ENCODE assay signal across 25 cellular contexts in genomic region chr10:107440741-107441140, GRCh38.
DNase-seq lines count a peak whose midpoint lies in the region; ATAC-seq, FAIRE-seq and TF ChIP-seq lines count a peak whose summit lies in the region.
"Had no signal": no experiment of that assay in that cellular context is flagged by ENCODE, and none has a peak within 500 bp of the region (broad histone marks: within the 10 kb centered on the region; RNA-seq: fewer than 3 reads in every experiment).

No MANE protein-coding gene starts in this region.

- H2BK15ac ChIP-seq in neuronal stem cell (ENCODE audit: low read length) = no peak overlapping the region

- no peaks in the 10 kb centered on the region for H3K79me1 ChIP-seq in neuronal stem cell (ENCODE audit: low read depth, low read length)

- H3K4me1 Mint-ChIP-seq in memory B cell = peaks cover 11% of the 10 kb centered on the region
- H3K4me1 Mint-ChIP-seq in HFFc6 (ENCODE audit: low read depth) = no peaks in the 10 kb centered on the region
- H3K4me1 Mint-ChIP-seq: CD14-positive monocyte; CD4-positive, alpha-beta memory T cell; CD8-positive, alpha-beta memory T cell had no signal

- H2AK5ac ChIP-seq in neuronal stem cell (ENCODE audit: low read depth, low read length) = no peak overlapping the region

- H4K91ac ChIP-seq in neuronal stem cell (ENCODE audit: low read depth, low read length, poor library complexity) = no peak overlapping the region

- no peaks in the 10 kb centered on the region for H3K27me3 ChIP-seq in neuronal stem cell (ENCODE audit: control insufficient read depth in 3 of 3, insufficient read depth in 3 of 3, low read depth in 1 of 3, low read length in 3 of 3)
- H3K27me3 ChIP-seq: BE2C, BLaER1 had no signal

- H3K4me2 ChIP-seq in neuronal stem cell (ENCODE audit: insufficient read depth, low read length, poor library complexity, severe bottlenecking) = no peak overlapping the region
- H3K4me2 ChIP-seq: BLaER1 had no signal

- no peak for DNase-seq in GM12892 (ENCODE audit: insufficient read length)
- DNase-seq in SK-MEL-5 (ENCODE audit: low read depth, low spot score) = peak; percentile 67
- no peak for DNase-seq in memory B cell (ENCODE audit: low spot score in 2 of 2)
- no peak for DNase-seq in neuronal stem cell (ENCODE audit: low spot score)
- no peak for DNase-seq in NOMO-1 (lab: John Stamatoyannopoulos, UW; ENCODE audit: unreplicated experiment in 2 of 2)
- DNase-seq in HFFc6 = no peak
- DNase-seq: 8988T; ACHN; BE2C; C1 segment of cervical spinal cord; CD4-positive, alpha-beta memory T cell; CD4-positive, CD25-positive, alpha-beta regulatory T cell; CD8-positive, alpha-beta memory T cell; COR-L47; DMS 273 treated with DMSO at 0.1 percent for 48 hours; DMS153; DMS53; DMS79; DND-41; EL; GDM1 had no signal

- no peak overlapping the region for H3K9ac ChIP-seq in neuronal stem cell (ENCODE audit: low read depth, low read length, poor library complexity)
- H3K9ac ChIP-seq: BLaER1 had no signal

- H3K4me1 ChIP-seq in neuronal stem cell (ENCODE audit: control insufficient read depth in 2 of 2, insufficient read depth in 1 of 2, low read depth in 1 of 2, low read length in 2 of 2) = no peaks in the 10 kb centered on the region
- H3K4me1 ChIP-seq: BE2C, BLaER1 had no signal

- H2AFZ ChIP-seq in neuronal stem cell (ENCODE audit: low read length) = no peak overlapping the region

- peak overlapping the region; percentile 15 for H3K4me3 Mint-ChIP-seq in memory B cell
- H3K4me3 Mint-ChIP-seq in HFFc6 = no peak overlapping the region
- H3K4me3 Mint-ChIP-seq: CD14-positive monocyte; CD4-positive, alpha-beta memory T cell; CD4-positive, CD25-positive, alpha-beta regulatory T cell; CD8-positive, alpha-beta memory T cell had no signal

- no peak overlapping the region for H2BK12ac ChIP-seq in neuronal stem cell (ENCODE audit: low read length)

- no peak overlapping the region for H3K27ac ChIP-seq in neuronal stem cell (replicated peaks; ENCODE audit: low read length)
- H3K27ac ChIP-seq: BLaER1 had no signal

- no CpG with 5 or more reads among the region's 5 CpGs for WGBS in neuronal stem cell (ENCODE audit: extremely low coverage in 2 of 2, insufficient read length in 2 of 2, insufficient replicate concordance in 1 of 2), 2 donors

- no peak overlapping the region for H3K4me3 ChIP-seq in neuronal stem cell (ENCODE audit: low read length in 2 of 2)
- H3K4me3 ChIP-seq: BLaER1, GM12878 had no signal

- no peak overlapping the region for H3K14ac ChIP-seq in neuronal stem cell (ENCODE audit: low read length)

- no peak overlapping the region for H4K8ac ChIP-seq in neuronal stem cell (ENCODE audit: low read depth, low read length)

- no peak overlapping the region for H3K18ac ChIP-seq in neuronal stem cell (ENCODE audit: low read length)

- TF ChIP-seq POLR2A in GM12892 (IDR thresholded peaks at IDR 0.05; ENCODE audit: low read depth, low read length) = no peak

- H3K4ac ChIP-seq in neuronal stem cell (ENCODE audit: low read length) = no peak overlapping the region

- H3K27me3 Mint-ChIP-seq in memory B cell (no peaks in the 10 kb centered on the region), HFFc6 (ENCODE audit: insufficient read depth) (no peaks in the 10 kb centered on the region)
- H3K27me3 Mint-ChIP-seq: CD4-positive, alpha-beta memory T cell; CD4-positive, CD25-positive, alpha-beta regulatory T cell; CD8-positive, alpha-beta memory T cell had no signal

- FAIRE-seq in GM12892 (lab: Jason Lieb, UNC) = peak; percentile 83
- FAIRE-seq: GM12878, GM18507 had no signal

- in situ Hi-C loops in SK-MEL-5 (cut with HindIII; ENCODE audit: low pct_unique_long_range_greater_than_20kb, low sequenced_read_pairs) = no loop called here

- no peaks in the 10 kb centered on the region for H3K36me3 ChIP-seq in neuronal stem cell (replicated peaks in 1 of 2; ENCODE audit: control insufficient read depth in 2 of 2, insufficient read depth in 2 of 2, low read length in 2 of 2)
- H3K36me3 ChIP-seq: BE2C, BLaER1 had no signal

- H3K27ac Mint-ChIP-seq in memory B cell (no peak overlapping the region), HFFc6 (no peak overlapping the region)
- H3K27ac Mint-ChIP-seq: CD14-positive monocyte; CD4-positive, alpha-beta memory T cell; CD8-positive, alpha-beta memory T cell had no signal

- H3K9me3 ChIP-seq in neuronal stem cell (replicated peaks in 1 of 2; ENCODE audit: control insufficient read depth in 2 of 2, insufficient read depth in 1 of 2, low read depth in 1 of 2, low read length in 2 of 2) = peaks cover 0 to 1% of the 10 kb centered on the region in 2 donors
- H3K9me3 ChIP-seq: BE2C, BLaER1 had no signal

- no peak overlapping the region for H3K23ac ChIP-seq in neuronal stem cell (ENCODE audit: low read depth, low read length, poor library complexity)

- no peak for TF ChIP-seq CTCF in HFFc6 (IDR thresholded peaks at IDR 0.05)

- no peak overlapping the region for H2BK5ac ChIP-seq in neuronal stem cell (ENCODE audit: low read length)

- H2BK120ac ChIP-seq in neuronal stem cell (ENCODE audit: low read depth, low read length) = no peak overlapping the region

- H3K9me3 Mint-ChIP-seq in memory B cell (peaks cover 5% of the 10 kb centered on the region), HFFc6 (peaks cover 33% of the 10 kb centered on the region)

- no peak for ATAC-seq in memory B cell (ENCODE audit: low read depth)
- ATAC-seq: GM12878 had no signal

- H3K36me3 Mint-ChIP-seq in memory B cell (no peaks in the 10 kb centered on the region), HFFc6 (ENCODE audit: low read depth) (no peaks in the 10 kb centered on the region; the same call in 1 of the 2 replicates)
- H3K36me3 Mint-ChIP-seq: CD14-positive monocyte; CD4-positive, alpha-beta memory T cell; CD4-positive, CD25-positive, alpha-beta regulatory T cell; CD8-positive, alpha-beta memory T cell had no signal
